ENCODE assay signal across 37 cellular contexts in genomic region chr5:155651-156410, GRCh38. TPM values are rescaled to one million over a fixed set of nuclear protein-coding genes. Genes with fewer than 3 reads are reported as not detected.
DNase-seq lines count a peak whose midpoint lies in the region; ATAC-seq, FAIRE-seq and TF ChIP-seq lines count a peak whose summit lies in the region.
"Had no signal": no experiment of that assay in that cellular context is flagged by ENCODE, and none has a peak within 500 bp of the region (broad histone marks: within the 10 kb centered on the region; RNA-seq: fewer than 3 reads in every experiment).

No MANE protein-coding gene starts in this region.

- H3K4me2 ChIP-seq in astrocyte (ENCODE audit: low read length), result no peak overlapping the region

- H4K20me1 ChIP-seq in astrocyte (ENCODE audit: insufficient read depth, low read length), result no peaks in the 10 kb centered on the region

- H3K9me3 ChIP-seq in astrocyte (ENCODE audit: insufficient read depth, low read depth, low read length), result no peaks in the 10 kb centered on the region
- H3K9me3 ChIP-seq: heart left ventricle, MG63, mucosa of descending colon, right lobe of liver, uterus had no signal

- peak; percentile 26 for DNase-seq in activated CD8-positive, alpha-beta memory T cell treated with anti-CD3 and anti-CD28 coated beads, Interleukin-2, amount 50 U/mL, for 48 hours
- DNase-seq in activated CD8-positive, alpha-beta memory T cell treated with anti-CD3 and anti-CD28 coated beads for 24 hours, result no peak
- DNase-seq in astrocyte (ENCODE audit: low read depth) (no peak), mesenteric fat pad (ENCODE audit: low spot score) (peak; percentile 89), ureter (ENCODE audit: low spot score) (peak; percentile 29), NCI-H1417 (lab: John Stamatoyannopoulos, UW) (no peak), superior temporal gyrus (ENCODE audit: extremely low spot score) (no peak)
- DNase-seq: activated CD4-positive, alpha-beta T cell treated with anti-CD3 and anti-CD28 coated beads for 1 hour; activated naive CD4-positive, alpha-beta T cell treated with Interleukin-2 at 50 U/mL for 16 hours; activated T-cell treated with anti-CD3 and anti-CD28 coated beads, Interleukin-2, amount 50 U/mL, for 4 hours; AML-193; effector memory CD8-positive, alpha-beta T cell; foreskin fibroblast; GOT3; heart left ventricle; KBM-7; kidney glomerular epithelial cell; MG63; mucosa of descending colon; NCI-H1417 treated with DMSO at 0.1 percent for 48 hours; NCI-H2107; NCI-H446; NCI-H82; stimulated activated naive B cell treated with anti-CD40 and anti-IgM and Interleukin-4, amounts not matched to agents 10 μg/mL and 1 μg/mL and 100 μg/mL, for 72 hours; uterus had no signal

- no peak overlapping the region for H3K9ac ChIP-seq in astrocyte (ENCODE audit: low read length)

- H3K4me3 ChIP-seq in astrocyte (ENCODE audit: insufficient read depth, low read depth, low read length), result no peak overlapping the region
- H3K4me3 ChIP-seq: heart left ventricle, lung, MG63, mucosa of descending colon, right lobe of liver, uterus had no signal

- H3K27me3 ChIP-seq in astrocyte (ENCODE audit: insufficient read depth, low read length), result no peaks in the 10 kb centered on the region
- H3K27me3 ChIP-seq: MG63, right lobe of liver, uterus had no signal

- peaks cover 22% of the 10 kb centered on the region for H3K4me1 Mint-ChIP-seq in astrocyte (ENCODE audit: low read depth, unreplicated experiment)
- H3K4me1 Mint-ChIP-seq: stimulated activated naive B cell treated with anti-CD40 and anti-IgM and Interleukin-4, amounts not matched to agents 10 μg/mL and 1 μg/mL and 100 μg/mL, for 72 hours had no signal

- H3K27ac Mint-ChIP-seq in astrocyte (ENCODE audit: unreplicated experiment), result peak overlapping the region; percentile 47
- H3K27ac Mint-ChIP-seq: CD8-positive, alpha-beta T cell; effector memory CD8-positive, alpha-beta T cell; natural killer cell treated with Interleukin-12 subunit alpha and Interleukin-12 subunit beta and Interleukin-15 and Interleukin-18, amount 100 ng/mL, for 72 hours; stimulated activated naive B cell treated with anti-CD40 and anti-IgM and Interleukin-4, amounts not matched to agents 10 μg/mL and 1 μg/mL and 100 μg/mL, for 72 hours had no signal

- no peak for ATAC-seq in GM21360 (IDR thresholded peaks at IDR 0.05; ENCODE audit: unreplicated experiment)
- ATAC-seq: activated T-cell treated with anti-CD3 and anti-CD28 coated beads, Interleukin-2, amount 50 U/mL, for 4 hours; CD8-positive, alpha-beta T cell; effector memory CD8-positive, alpha-beta T cell; esophagus mucosa; heart left ventricle; mucosa of descending colon; stimulated activated naive B cell treated with anti-CD40 and anti-IgM and Interleukin-4, amounts not matched to agents 10 μg/mL and 1 μg/mL and 100 μg/mL, for 72 hours had no signal

- no peaks in the 10 kb centered on the region for H3K9me3 Mint-ChIP-seq in astrocyte (ENCODE audit: unreplicated experiment)
- H3K9me3 Mint-ChIP-seq: activated T-cell treated with anti-CD3 and anti-CD28 coated beads, Interleukin-2, amount 50 U/mL, for 4 hours; CD8-positive, alpha-beta T cell; effector memory CD8-positive, alpha-beta T cell; natural killer cell treated with Interleukin-12 subunit alpha and Interleukin-12 subunit beta and Interleukin-15 and Interleukin-18, amount 100 ng/mL, for 72 hours; stimulated activated naive B cell treated with anti-CD40 and anti-IgM and Interleukin-4, amounts not matched to agents 10 μg/mL and 1 μg/mL and 100 μg/mL, for 72 hours had no signal

- no peaks in the 10 kb centered on the region for H3K79me2 ChIP-seq in astrocyte (ENCODE audit: insufficient read depth, low read length)

- TF ChIP-seq CTCF in astrocyte (IDR thresholded peaks at IDR 0.05; ENCODE audit: insufficient read depth, low read depth, low read length), result no peak

- H2AFZ ChIP-seq in astrocyte (ENCODE audit: low read depth, low read length), result no peak overlapping the region

- no peak for FAIRE-seq in astrocyte (lab: Jason Lieb, UNC)
- FAIRE-seq: A204.1, GM12891, TTC549 had no signal

- peaks cover 6% of the 10 kb centered on the region for H3K36me3 ChIP-seq in astrocyte (ENCODE audit: insufficient read depth, low read length)
- H3K36me3 ChIP-seq: heart left ventricle, MG63, right lobe of liver, uterus had no signal

- H3K27me3 Mint-ChIP-seq in astrocyte (ENCODE audit: low read depth, unreplicated experiment), result peaks cover 19% of the 10 kb centered on the region

- H3K4me1 ChIP-seq in astrocyte (ENCODE audit: insufficient read depth, low read length), result peaks cover 55% of the 10 kb centered on the region
- H3K4me1 ChIP-seq: heart left ventricle, right lobe of liver, uterus had no signal

- no peak overlapping the region for H3K27ac ChIP-seq in astrocyte (ENCODE audit: low read depth, low read length)
- H3K27ac ChIP-seq: heart left ventricle, right lobe of liver, RWPE1, uterus had no signal

- H3K36me3 Mint-ChIP-seq in astrocyte (ENCODE audit: low read depth, unreplicated experiment), result peaks cover 9% of the 10 kb centered on the region
- H3K36me3 Mint-ChIP-seq: CD8-positive, alpha-beta T cell; natural killer cell treated with Interleukin-12 subunit alpha and Interleukin-12 subunit beta and Interleukin-15 and Interleukin-18, amount 100 ng/mL, for 72 hours; stimulated activated naive B cell treated with anti-CD40 and anti-IgM and Interleukin-4, amounts not matched to agents 10 μg/mL and 1 μg/mL and 100 μg/mL, for 72 hours had no signal

- no peak overlapping the region for H3K4me3 Mint-ChIP-seq in astrocyte (ENCODE audit: unreplicated experiment)
- H3K4me3 Mint-ChIP-seq: activated T-cell treated with anti-CD3 and anti-CD28 coated beads, Interleukin-2, amount 50 U/mL, for 4 hours; CD8-positive, alpha-beta T cell; effector memory CD8-positive, alpha-beta T cell; natural killer cell treated with Interleukin-12 subunit alpha and Interleukin-12 subunit beta and Interleukin-15 and Interleukin-18, amount 100 ng/mL, for 72 hours; stimulated activated naive B cell treated with anti-CD40 and anti-IgM and Interleukin-4, amounts not matched to agents 10 μg/mL and 1 μg/mL and 100 μg/mL, for 72 hours had no signal

RNA-seq across cellular contexts. Expression of gene LRRC14B, which starts 35.5 kb away (rescaled TPM):
- total RNA-seq in astrocyte (not detected in 2 replicates), mesenteric fat pad (not detected), ureter (not detected)
- total RNA-seq: CD8-positive, alpha-beta T cell; esophagus mucosa; HT1080; mucosa of descending colon; natural killer cell treated with Interleukin-12 subunit alpha and Interleukin-12 subunit beta and Interleukin-15 and Interleukin-18, amount 100 ng/mL, for 72 hours; right lobe of liver; T-helper 1 cell treated with Interleukin-12 subunit alpha and Interleukin-12 subunit beta and Interleukin-4 antibody, amounts not matched to agents 30 ng/mL and 1 ng/mL, for 36 hours; uterus had no signal

Comparison
In these comparisons a context has a peak if more than half of its experiments do, and no peak if none do; other contexts are left out.
1. DNase-seq: peak in activated CD8-positive, alpha-beta memory T cell treated with anti-CD3 and anti-CD28 coated beads, Interleukin-2, amount 50 U/mL, for 48 hours (single experiment), mesenteric fat pad (single experiment) and ureter (single experiment); none in activated CD8-positive, alpha-beta memory T cell treated with anti-CD3 and anti-CD28 coated beads for 24 hours (single experiment), astrocyte (single experiment), NCI-H1417 (0 of 3) and superior temporal gyrus (single experiment).